In genomic region chr12:119902084-119902509, GRCh38 we compare ENCODE assay signal across 8 cellular contexts. TPM values are rescaled to one million over a fixed set of nuclear protein-coding genes. Genes with fewer than 3 reads are reported as not detected.
A peak's percentile ranks its signal among the peaks of the same experiment; 100 is the strongest.
DNase-seq lines count a peak whose midpoint lies in the region; ATAC-seq and TF ChIP-seq lines count a peak whose summit lies in the region.

No MANE protein-coding gene starts in this region.

- H3K9ac ChIP-seq in SK-N-MC (ENCODE audit: insufficient read length) = no peak overlapping the region

- TF ChIP-seq POLR2A in uterus (IDR thresholded peaks at IDR 0.05) = no peak

- intact Hi-C loops in psoas muscle (cut with DNase I) = no loop called here
- intact Hi-C loops in uterus (cut with DNase I; ENCODE audit: low total_unique reads) = no loop called here

- TF ChIP-seq CTCF in psoas muscle (IDR thresholded peaks at IDR 0.05) (peak; percentile 61), uterus (IDR thresholded peaks at IDR 0.05) (peak in 1 of 4 experiments; percentile 37)

- no peak overlapping the region for H3K4me3 ChIP-seq in SK-N-MC
- H3K4me3 ChIP-seq in psoas muscle = no peak overlapping the region
- no peak overlapping the region for H3K4me3 ChIP-seq in uterus

- no peak overlapping the region for H3K27ac ChIP-seq in SK-N-MC
- H3K27ac ChIP-seq in psoas muscle = no peak overlapping the region
- H3K27ac ChIP-seq in uterus = no peak overlapping the region

- H3K27me3 ChIP-seq in psoas muscle (ENCODE audit: insufficient read depth in 3 of 3, low read length in 2 of 3) (no peaks in the 10 kb centered on the region), uterus (no peaks in the 10 kb centered on the region)

- ATAC-seq in GM21717 (IDR thresholded peaks at IDR 0.05; ENCODE audit: unreplicated experiment) (peak; percentile 77), psoas muscle (peak in 1 of 4 donors; percentile 62)

- H3K4me1 ChIP-seq in psoas muscle = no peaks in the 10 kb centered on the region
- no peaks in the 10 kb centered on the region for H3K4me1 ChIP-seq in uterus

- DNase-seq in COR-L47 (lab: John Stamatoyannopoulos, UW) (peak; percentile 42), NCI-H1092 treated with DMSO at 0.1 percent for 48 hours (lab: John Stamatoyannopoulos, UW) (peak; percentile 62), SK-N-MC (ENCODE audit: low read depth, low spot score) (peak; percentile 44), glomerular endothelial cell (ENCODE audit: extremely low read depth, low read depth, low spot score) (peak; percentile 55), psoas muscle (peak in 1 of 2 donors; percentile 34), uterus (no peak)
- peak; percentile 8 to 46 (median 30) for DNase-seq in activated naive CD4-positive, alpha-beta T cell (lab: John Stamatoyannopoulos, UW)

- H3K9me3 ChIP-seq in SK-N-MC (ENCODE audit: low read depth, low read length) (no peaks in the 10 kb centered on the region), psoas muscle (no peaks in the 10 kb centered on the region), uterus (no peaks in the 10 kb centered on the region)

- 4 to 5% (median 4%) methylated on average over 5 of the region's 5 CpGs for WGBS in psoas muscle, 3 donors

- H3K36me3 ChIP-seq in SK-N-MC (ENCODE audit: insufficient read depth, low read length) = no peaks in the 10 kb centered on the region
- no peaks in the 10 kb centered on the region for H3K36me3 ChIP-seq in psoas muscle (ENCODE audit: insufficient read depth in 1 of 2, low read depth in 1 of 2)
- H3K36me3 ChIP-seq in uterus = no peaks in the 10 kb centered on the region

RNA-seq across cellular contexts. Expression of gene CIT, which starts 25.0 kb away (rescaled TPM):
- total RNA-seq in glomerular endothelial cell (8.0 and 14.2 TPM in 2 replicates), psoas muscle (1 to 10 TPM in 2 of 4 donors, under 1 TPM in 2; 0.26 to 2.4 (median 0.90) TPM), uterus (10 to 100 TPM in 2 of 4 donors, under 1 TPM in 2; under 0.01 to 28.1 (median 5.8) TPM)
- under 1 TPM; 0.06 to 0.40 (median 0.32) TPM for polyA plus RNA-seq in psoas muscle

Comparison
In these comparisons a context has a peak if more than half of its experiments do, and no peak if none do; other contexts are left out.
1. DNase-seq: peak in COR-L47 (single experiment), NCI-H1092 treated with DMSO at 0.1 percent for 48 hours (single experiment), SK-N-MC (single experiment), activated naive CD4-positive, alpha-beta T cell (4 of 4) and glomerular endothelial cell (single experiment); none in uterus (0 of 2).